ENCODE assay signal across 13 cellular contexts in genomic region chr2:197122821-197123220, GRCh38.
"Had no signal": no experiment of that assay in that cellular context is flagged by ENCODE, and none has a peak within 500 bp of the region (broad histone marks: within the 10 kb centered on the region; RNA-seq: fewer than 3 reads in every experiment).

No MANE protein-coding gene starts in this region.

- H3K27me3 Mint-ChIP-seq: stimulated activated naive B cell treated with anti-CD40 and anti-IgM and Interleukin-4, amounts not matched to agents 10 μg/mL and 1 μg/mL and 100 μg/mL, for 72 hours; type B pancreatic cell had no signal

- H3K36me3 Mint-ChIP-seq: type B pancreatic cell had no signal

- ATAC-seq: activated T-cell treated with anti-CD3 and anti-CD28 coated beads, Interleukin-2, amount 50 U/mL, for 72 hours; psoas muscle; sciatic nerve; stimulated activated naive B cell treated with anti-CD40 and anti-IgM and Interleukin-4, amounts not matched to agents 10 μg/mL and 1 μg/mL and 100 μg/mL, for 72 hours had no signal

- H3K4me3 Mint-ChIP-seq: activated T-cell treated with anti-CD3 and anti-CD28 coated beads, Interleukin-2, amount 50 U/mL, for 72 hours; nephron; stimulated activated naive B cell treated with anti-CD40 and anti-IgM and Interleukin-4, amounts not matched to agents 10 μg/mL and 1 μg/mL and 100 μg/mL, for 72 hours; type B pancreatic cell had no signal

- H3K9me3 Mint-ChIP-seq: activated T-cell treated with anti-CD3 and anti-CD28 coated beads, Interleukin-2, amount 50 U/mL, for 72 hours; nephron; type B pancreatic cell had no signal

- H3K4me1 Mint-ChIP-seq: nephron had no signal

- DNase-seq: activated CD4-positive, alpha-beta T cell treated with anti-CD3 and anti-CD28 coated beads, Interleukin-2, amount 50 U/mL, for 1 hour; activated naive CD4-positive, alpha-beta T cell treated with Interleukin-2 at 50 U/mL for 16 hours; activated T-cell treated with anti-CD3 and anti-CD28 coated beads, Interleukin-2, amount 50 U/mL, for 72 hours; amygdala; psoas muscle; spleen; stimulated activated CD4-positive, alpha-beta T cell treated with anti-CD3 and anti-CD28 coated beads, Interleukin-1b, Interleukin-23, amount 100 ng/mL, for 48 hours; stimulated activated naive B cell treated with anti-CD40 and anti-IgM and Interleukin-4, amounts not matched to agents 10 μg/mL and 1 μg/mL and 100 μg/mL, for 72 hours; T1000; WERI-Rb-1 had no signal

- H3K27ac Mint-ChIP-seq: activated T-cell treated with anti-CD3 and anti-CD28 coated beads, Interleukin-2, amount 50 U/mL, for 72 hours; nephron; stimulated activated naive B cell treated with anti-CD40 and anti-IgM and Interleukin-4, amounts not matched to agents 10 μg/mL and 1 μg/mL and 100 μg/mL, for 72 hours; type B pancreatic cell had no signal
